In the genomic region with DNA sequence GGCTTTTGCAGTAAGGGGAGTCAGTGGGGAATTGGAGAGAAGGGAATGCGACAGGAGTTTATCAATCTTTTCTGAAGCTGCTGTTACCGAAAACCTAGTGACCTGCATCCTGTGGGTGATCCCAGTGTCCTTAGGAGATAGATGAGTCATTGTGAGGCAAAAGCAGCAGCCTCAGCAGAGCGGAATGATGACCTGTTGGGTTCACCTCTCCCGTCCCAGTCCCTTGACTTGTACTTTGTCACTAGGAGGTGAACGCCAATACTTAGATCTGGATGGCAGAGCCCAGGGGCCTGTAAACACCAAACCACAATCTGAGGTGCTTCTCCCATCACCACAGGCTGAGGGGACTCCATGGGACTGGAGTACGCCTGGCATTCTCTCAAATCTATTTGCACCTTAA, we compare ENCODE assay signal across 22 cellular contexts. TPM values are rescaled to one million over a fixed set of nuclear protein-coding genes. Genes with fewer than 3 reads are reported as not detected.
A peak's percentile ranks its signal among the peaks of the same experiment; 100 is the strongest.
DNase-seq lines count a peak whose midpoint lies in the region; ATAC-seq and TF ChIP-seq lines count a peak whose summit lies in the region.
"Had no signal": no experiment of that assay in that cellular context is flagged by ENCODE, and none has a peak within 500 bp of the region (broad histone marks: within the 10 kb centered on the region; RNA-seq: fewer than 3 reads in every experiment).

No MANE protein-coding gene starts in this region.

- TF ChIP-seq CTCF in DND-41 (IDR thresholded peaks at IDR 0.05; ENCODE audit: borderline replicate concordance, extremely low read depth, low read length, poor library complexity, severe bottlenecking), result no peak
- TF ChIP-seq CTCF in Panc1 (IDR thresholded peaks at IDR 0.05), result no peak
- no peak for TF ChIP-seq CTCF in nephron progenitor cell (IDR thresholded peaks at IDR 0.05)

- H3K4me2 ChIP-seq in DND-41 (ENCODE audit: insufficient read depth, low read length), result no peak overlapping the region
- H3K4me2 ChIP-seq: A549 had no signal

- ATAC-seq in DND-41 (ENCODE audit: insufficient read depth, low read depth) (0 out of 3 replicates have a peak, but pooled peaks have one; percentile 27), Panc1 (peak; percentile 14; the same call in 1 of the 2 replicates), GM21423 (IDR thresholded peaks at IDR 0.05; ENCODE audit: unreplicated experiment) (no peak)
- ATAC-seq in effector memory CD8-positive, alpha-beta T cell (replicated peaks), result no peak
- ATAC-seq in activated CD4-positive, CD25-positive, alpha-beta regulatory T cell treated with anti-CD3 and anti-CD28 coated beads, Interleukin-2, amount 50 U/mL, for 24 hours, result no peak
- ATAC-seq: A549, GM12878, HCT116, Right ventricle myocardium inferior had no signal

- no peaks in the 10 kb centered on the region for H3K9me3 Mint-ChIP-seq in effector memory CD8-positive, alpha-beta T cell
- no peaks in the 10 kb centered on the region for H3K9me3 Mint-ChIP-seq in nephron progenitor cell
- H3K9me3 Mint-ChIP-seq in CD8-positive, alpha-beta memory T cell, result no peaks in the 10 kb centered on the region

- DNase-seq in DND-41, result no peak
- no peak for DNase-seq in Panc1 (ENCODE audit: low read depth, low spot score)
- no peak for DNase-seq in effector memory CD8-positive, alpha-beta T cell
- DNase-seq in nephron progenitor cell, result no peak
- DNase-seq in CD8-positive, alpha-beta memory T cell, result no peak
- DNase-seq: BE2C, COR-L47, DMS79, IMR-90, NCI-H1694, NCI-H2081, NCI-H2171, NCI-H345, NCI-H524, NCI-H774 had no signal

- BruUV-seq in Panc1 (replicated peaks; lab: Mats Ljungman, UMichigan), result no TSS peak

- intact Hi-C loops in Panc1 (cut with micrococcal nuclease; ENCODE audit: unreplicated experiment), result no loop called here

- CTCF ChIA-PET in Panc1 (lab: Charles Lee), result interaction anchor here (1.3 kb wide), 1 partner anchor 13 kb away, joined by 3 read pairs; no protein-coding TSS in a partner anchor
- CTCF ChIA-PET in CD8-positive, alpha-beta memory T cell (lab: Charles Lee), result no interaction called here

- H3K27ac ChIP-seq in DND-41 (ENCODE audit: low read length), result no peak overlapping the region
- H3K27ac ChIP-seq in Panc1 (ENCODE audit: low read length), result no peak overlapping the region
- H3K27ac ChIP-seq in CD8-positive, alpha-beta memory T cell (ENCODE audit: low read depth, low read length), result no peak overlapping the region
- H3K27ac ChIP-seq: A549, Peyer's patch had no signal

- no peak overlapping the region for H3K4me3 Mint-ChIP-seq in effector memory CD8-positive, alpha-beta T cell
- H3K4me3 Mint-ChIP-seq in nephron progenitor cell, result no peak overlapping the region
- no peak overlapping the region for H3K4me3 Mint-ChIP-seq in CD8-positive, alpha-beta memory T cell

- POLR2A ChIA-PET in Panc1 (lab: Charles Lee), result interaction anchor here (0.6 kb wide), 1 partner anchor 241 kb away, joined by 3 read pairs; no protein-coding TSS in a partner anchor
- POLR2A ChIA-PET in CD8-positive, alpha-beta memory T cell (lab: Charles Lee), result no interaction called here

- no peaks in the 10 kb centered on the region for H3K27me3 ChIP-seq in DND-41 (ENCODE audit: insufficient read depth, low read length, poor library complexity)
- no peaks in the 10 kb centered on the region for H3K27me3 ChIP-seq in Panc1 (ENCODE audit: control insufficient read depth, insufficient read depth, low read length)
- H3K27me3 ChIP-seq in CD8-positive, alpha-beta memory T cell (ENCODE audit: insufficient read depth, low read length, poor library complexity, severe bottlenecking), result no peaks in the 10 kb centered on the region
- H3K27me3 ChIP-seq: BE2C, Peyer's patch had no signal

- no peaks in the 10 kb centered on the region for H3K4me1 Mint-ChIP-seq in effector memory CD8-positive, alpha-beta T cell (ENCODE audit: low read depth in 2 of 2)
- H3K4me1 Mint-ChIP-seq in nephron progenitor cell, result peaks cover 5% of the 10 kb centered on the region
- no peaks in the 10 kb centered on the region for H3K4me1 Mint-ChIP-seq in CD8-positive, alpha-beta memory T cell

- peak overlapping the region; percentile 54 to 76 for H3K27ac Mint-ChIP-seq in effector memory CD8-positive, alpha-beta T cell
- H3K27ac Mint-ChIP-seq in nephron progenitor cell, result peak overlapping the region; percentile 85
- H3K27ac Mint-ChIP-seq in CD8-positive, alpha-beta memory T cell, result peak overlapping the region in 1 of 8 donors; percentile 45

- no peaks in the 10 kb centered on the region for H4K20me1 ChIP-seq in DND-41 (ENCODE audit: insufficient read depth, low read length)

- H3K4me3 ChIP-seq in DND-41 (ENCODE audit: low read depth in 1 of 2, low read length in 2 of 2), result no peak overlapping the region
- no peak overlapping the region for H3K4me3 ChIP-seq in Panc1 (ENCODE audit: low read depth in 2 of 2, low read length in 2 of 2)
- H3K4me3 ChIP-seq in CD8-positive, alpha-beta memory T cell (ENCODE audit: low read length), result no peak overlapping the region
- H3K4me3 ChIP-seq: A549, GM12878, Peyer's patch had no signal

- H3K36me3 Mint-ChIP-seq in effector memory CD8-positive, alpha-beta T cell (ENCODE audit: insufficient read depth), result peaks cover 7% of the 10 kb centered on the region
- H3K36me3 Mint-ChIP-seq in nephron progenitor cell (ENCODE audit: low read depth), result peaks cover 18% of the 10 kb centered on the region
- H3K36me3 Mint-ChIP-seq in CD8-positive, alpha-beta memory T cell, result peaks cover 0 to 54% (median 2%) of the 10 kb centered on the region in 3 donors

- H3K79me2 ChIP-seq in DND-41 (ENCODE audit: insufficient read depth, low read length), result no peaks in the 10 kb centered on the region

- H3K9ac ChIP-seq in DND-41 (ENCODE audit: low read depth, low read length), result no peak overlapping the region

- H3K4me1 ChIP-seq in DND-41 (ENCODE audit: insufficient read depth, low read length) (no peaks in the 10 kb centered on the region), Panc1 (ENCODE audit: control insufficient read depth, insufficient read depth, low read length) (no peaks in the 10 kb centered on the region)
- H3K4me1 ChIP-seq in CD8-positive, alpha-beta memory T cell (ENCODE audit: insufficient read depth, low read length), result no peaks in the 10 kb centered on the region
- H3K4me1 ChIP-seq: A549, BE2C, Peyer's patch had no signal

- no peaks in the 10 kb centered on the region for H3K9me3 ChIP-seq in DND-41 (ENCODE audit: insufficient read depth, low read length, severe bottlenecking)
- H3K9me3 ChIP-seq in Panc1 (ENCODE audit: control insufficient read depth, insufficient read depth, low read depth, low read length), result no peaks in the 10 kb centered on the region
- no peaks in the 10 kb centered on the region for H3K9me3 ChIP-seq in CD8-positive, alpha-beta memory T cell (ENCODE audit: low read length)
- H3K9me3 ChIP-seq: A549, BE2C, Peyer's patch had no signal

- H3K27me3 Mint-ChIP-seq in effector memory CD8-positive, alpha-beta T cell, result no peaks in the 10 kb centered on the region
- peaks cover 4% of the 10 kb centered on the region for H3K27me3 Mint-ChIP-seq in nephron progenitor cell (ENCODE audit: low read depth, poor library complexity)
- no peaks in the 10 kb centered on the region for H3K27me3 Mint-ChIP-seq in CD8-positive, alpha-beta memory T cell

- in situ Hi-C loops in Panc1 (cut with HindIII; ENCODE audit: low pct_unique_long_range_greater_than_20kb, low sequenced_read_pairs), result no loop called here

- no peak overlapping the region for H2AFZ ChIP-seq in DND-41 (ENCODE audit: low read depth, low read length)

- H3K36me3 ChIP-seq in DND-41 (ENCODE audit: insufficient read depth, low read length) (peaks cover 28% of the 10 kb centered on the region), Panc1 (ENCODE audit: control insufficient read depth, insufficient read depth, low read length) (no peaks in the 10 kb centered on the region; the same call in none of the 2 replicates)
- H3K36me3 ChIP-seq in CD8-positive, alpha-beta memory T cell (ENCODE audit: insufficient read depth, low read length), result peaks cover 9% of the 10 kb centered on the region

RNA-seq across cellular contexts. Expression of a gene that starts 17.9 kb away (rescaled TPM):
- total RNA-seq in Panc1 (2021; ENCODE audit: unreplicated experiment), result 41.1 TPM
- polyA plus RNA-seq in Panc1 (2012; ENCODE audit: insufficient read length), result 17.8 TPM
- total RNA-seq in CD8-positive, alpha-beta memory T cell, result 10 to 100 TPM; 24.7 to 24.8 TPM
- polyA plus RNA-seq in CD8-positive, alpha-beta memory T cell, result 11.2 TPM

Comparison
In these comparisons a context has a peak if more than half of its experiments do, and no peak if none do; other contexts are left out.
1. ATAC-seq: peak in DND-41 (single experiment) and Panc1 (single experiment); none in effector memory CD8-positive, alpha-beta T cell (single experiment), GM21423 (single experiment) and activated CD4-positive, CD25-positive, alpha-beta regulatory T cell treated with anti-CD3 and anti-CD28 coated beads, Interleukin-2, amount 50 U/mL, for 24 hours (0 of 2).